9 cellular contexts compared by ENCODE assay signal in genomic region chr3:111730143-111730542, GRCh38.
"Had no signal": no experiment of that assay in that cellular context is flagged by ENCODE, and none has a peak within 500 bp of the region (broad histone marks: within the 10 kb centered on the region; RNA-seq: fewer than 3 reads in every experiment).

No MANE protein-coding gene starts in this region.

- H3K9me3 ChIP-seq: thoracic aorta had no signal

- DNase-seq: activated CD4-positive, alpha-beta memory T cell treated with anti-CD3 and anti-CD28 coated beads, Interleukin-2, amount 10 ng/mL, durations not matched to agents 7 days and 5 days; activated naive CD8-positive, alpha-beta T cell treated with anti-CD3 and anti-CD28 coated beads, Interleukin-2, amount 10 ng/mL, durations not matched to agents 7 days and 5 days; activated T-cell treated with anti-CD3 and anti-CD28 coated beads, Interleukin-2, amount 50 U/mL, for 72 hours; effector CD4-positive, alpha-beta T cell; nephron progenitor cell; stimulated activated CD4-positive, alpha-beta T cell treated with anti-CD3 and anti-CD28 coated beads, Interleukin-4, amount 100 ng/mL, for 24 hours; stimulated activated naive CD8-positive, alpha-beta T cell treated with anti-CD3 and anti-CD28 coated beads, Interleukin-15, amount 100 ng/mL, for 72 hours had no signal

- ATAC-seq: activated T-cell treated with anti-CD3 and anti-CD28 coated beads, Interleukin-2, amount 50 U/mL, for 72 hours; stimulated activated naive CD8-positive, alpha-beta T cell treated with anti-CD3 and anti-CD28 coated beads, Interleukin-15, amount 100 ng/mL, for 72 hours had no signal

- H3K36me3 ChIP-seq: thoracic aorta had no signal

- H3K4me1 Mint-ChIP-seq: activated naive CD8-positive, alpha-beta T cell treated with anti-CD3 and anti-CD28 coated beads, Interleukin-2, amount 10 ng/mL, durations not matched to agents 7 days and 5 days had no signal

- H3K4me3 ChIP-seq: coronary artery, thoracic aorta had no signal

- H3K9me3 Mint-ChIP-seq: activated CD4-positive, alpha-beta memory T cell treated with anti-CD3 and anti-CD28 coated beads, Interleukin-2, amount 10 ng/mL, durations not matched to agents 7 days and 5 days; activated naive CD8-positive, alpha-beta T cell treated with anti-CD3 and anti-CD28 coated beads, Interleukin-2, amount 10 ng/mL, durations not matched to agents 7 days and 5 days; stimulated activated naive CD8-positive, alpha-beta T cell treated with anti-CD3 and anti-CD28 coated beads, Interleukin-15, amount 100 ng/mL, for 72 hours had no signal

- H3K27ac ChIP-seq: coronary artery, thoracic aorta had no signal

- H3K27ac Mint-ChIP-seq: activated CD4-positive, alpha-beta memory T cell treated with anti-CD3 and anti-CD28 coated beads, Interleukin-2, amount 10 ng/mL, durations not matched to agents 7 days and 5 days; activated naive CD8-positive, alpha-beta T cell treated with anti-CD3 and anti-CD28 coated beads, Interleukin-2, amount 10 ng/mL, durations not matched to agents 7 days and 5 days; activated T-cell treated with anti-CD3 and anti-CD28 coated beads, Interleukin-2, amount 50 U/mL, for 72 hours; nephron progenitor cell had no signal

- H3K4me3 Mint-ChIP-seq: activated CD4-positive, alpha-beta memory T cell treated with anti-CD3 and anti-CD28 coated beads, Interleukin-2, amount 10 ng/mL, durations not matched to agents 7 days and 5 days; activated naive CD8-positive, alpha-beta T cell treated with anti-CD3 and anti-CD28 coated beads, Interleukin-2, amount 10 ng/mL, durations not matched to agents 7 days and 5 days; activated T-cell treated with anti-CD3 and anti-CD28 coated beads, Interleukin-2, amount 50 U/mL, for 72 hours; nephron progenitor cell; stimulated activated naive CD8-positive, alpha-beta T cell treated with anti-CD3 and anti-CD28 coated beads, Interleukin-15, amount 100 ng/mL, for 72 hours had no signal

- H3K27me3 Mint-ChIP-seq: activated CD4-positive, alpha-beta memory T cell treated with anti-CD3 and anti-CD28 coated beads, Interleukin-2, amount 10 ng/mL, durations not matched to agents 7 days and 5 days; activated naive CD8-positive, alpha-beta T cell treated with anti-CD3 and anti-CD28 coated beads, Interleukin-2, amount 10 ng/mL, durations not matched to agents 7 days and 5 days; stimulated activated naive CD8-positive, alpha-beta T cell treated with anti-CD3 and anti-CD28 coated beads, Interleukin-15, amount 100 ng/mL, for 72 hours had no signal
